8 cellular contexts compared by ENCODE assay signal in the genomic region with DNA sequence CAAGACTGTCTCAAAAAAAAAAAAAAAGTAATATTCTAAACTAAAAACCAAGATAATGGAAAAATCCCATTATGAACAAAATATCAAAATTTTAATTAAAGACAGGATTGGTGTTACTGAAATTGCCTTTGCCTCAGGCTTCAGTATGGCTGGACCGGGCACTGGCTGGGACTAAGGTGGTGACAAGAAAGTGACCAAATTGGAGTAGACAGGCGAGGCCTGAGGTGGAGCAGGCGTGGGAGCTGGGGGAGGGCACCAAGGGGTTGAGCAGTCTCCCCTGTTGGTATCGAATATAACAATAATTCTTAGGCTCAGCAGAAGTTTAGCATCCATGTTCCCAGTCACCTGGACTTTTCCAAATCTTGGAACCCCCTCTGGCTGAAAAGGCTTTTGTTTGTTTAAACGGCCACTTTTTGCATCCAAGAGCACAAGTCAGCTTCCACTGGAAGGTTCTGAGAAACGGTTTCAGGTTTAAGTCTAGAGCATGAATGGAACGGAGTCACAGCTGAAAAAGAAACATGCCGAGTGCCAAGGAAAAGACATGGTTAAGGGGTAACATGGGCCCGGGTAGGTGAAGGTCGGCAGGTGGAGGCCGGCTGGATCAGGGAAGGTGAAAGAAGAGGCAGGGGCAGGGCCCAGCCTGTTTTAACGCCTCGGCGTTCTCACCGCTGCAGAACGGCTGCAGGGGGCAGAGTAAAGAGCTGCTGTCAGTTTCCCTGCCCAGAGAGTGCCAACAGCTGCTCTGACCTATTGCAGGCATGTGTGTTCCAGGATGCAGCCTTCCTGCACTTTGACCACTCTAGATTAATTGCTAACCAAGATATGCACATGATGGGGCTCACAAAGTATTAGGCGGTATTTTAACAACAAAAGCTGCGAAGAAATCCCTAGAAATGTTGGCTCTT. TPM values are rescaled to one million over a fixed set of nuclear protein-coding genes. Genes with fewer than 3 reads are reported as not detected.
DNase-seq lines count a peak whose midpoint lies in the region; ATAC-seq and TF ChIP-seq lines count a peak whose summit lies in the region.

No MANE protein-coding gene starts in this region.

- H3K36me3 ChIP-seq in esophagus (ENCODE audit: control insufficient read depth in 2 of 2, insufficient read depth in 2 of 2, low read length in 1 of 2) (no peaks in the 10 kb centered on the region), muscle layer of duodenum (ENCODE audit: control insufficient read depth in 1 of 2, insufficient read depth in 2 of 2, low read length in 2 of 2) (no peaks in the 10 kb centered on the region), subcutaneous abdominal adipose tissue (ENCODE audit: control insufficient read depth in 5 of 5, insufficient read depth in 5 of 5, low read length in 5 of 5) (no peaks in the 10 kb centered on the region)

- H3K4me1 ChIP-seq in esophagus (ENCODE audit: control insufficient read depth in 2 of 2, insufficient read depth in 2 of 2, low read length in 1 of 2) (no peaks in the 10 kb centered on the region), muscle layer of duodenum (ENCODE audit: control insufficient read depth in 1 of 2, insufficient read depth in 2 of 2, low read length in 2 of 2) (peaks cover 0 to 10% of the 10 kb centered on the region in 2 donors), subcutaneous abdominal adipose tissue (ENCODE audit: control insufficient read depth in 5 of 5, insufficient read depth in 5 of 5, low read length in 5 of 5) (peaks cover 0 to 17% (median 15%) of the 10 kb centered on the region in 5 donors)

- POLR2A ChIA-PET in AG04450 (lab: Yijun Ruan, JAX): interaction anchor here (0.6 kb wide), 1 partner anchor 159 kb away, joined by 10 read pairs; no protein-coding TSS in a partner anchor

- 22 to 26% methylated on average over 18 of the region's 18 CpGs for WGBS in esophagus, 2 donors

- peaks cover 8% of the 10 kb centered on the region for H3K27me3 ChIP-seq in AG04450 (ENCODE audit: control insufficient read depth, insufficient read depth, low read length)
- no peaks in the 10 kb centered on the region for H3K27me3 ChIP-seq in esophagus (ENCODE audit: control insufficient read depth in 1 of 2, insufficient read depth in 2 of 2, low read length in 2 of 2)
- H3K27me3 ChIP-seq in muscle layer of duodenum (ENCODE audit: low read depth, low read length): no peaks in the 10 kb centered on the region
- peaks cover 0 to 4% (median 0%) of the 10 kb centered on the region in 5 donors for H3K27me3 ChIP-seq in subcutaneous abdominal adipose tissue (ENCODE audit: control insufficient read depth in 5 of 5, insufficient read depth in 4 of 5, low read length in 5 of 5)

- no peak overlapping the region for H3K27ac ChIP-seq in AG04450 (ENCODE audit: low read depth, low read length)
- peak overlapping the region; percentile 67 to 80 for H3K27ac ChIP-seq in esophagus (ENCODE audit: low read depth in 2 of 2, low read length in 1 of 2)
- H3K27ac ChIP-seq in muscle layer of duodenum (ENCODE audit: low read length): peak overlapping the region; percentile 86
- no peak overlapping the region for H3K27ac ChIP-seq in subcutaneous abdominal adipose tissue (ENCODE audit: low read depth, low read length)

- DNase-seq in AG04450 (ENCODE audit: low read depth, low spot score) (no peak), NCI-H345 (lab: John Stamatoyannopoulos, UW) (peak; percentile 64)
- peak in 2 of 3 experiments; percentile 7 for DNase-seq in activated CD8-positive, alpha-beta memory T cell treated with anti-CD3 and anti-CD28 coated beads for 48 hours (ENCODE audit: low read depth in 2 of 3, low spot score in 2 of 3)

- H3K9me3 ChIP-seq in AG04450 (ENCODE audit: control insufficient read depth, insufficient read depth, low read length) (no peaks in the 10 kb centered on the region; the same call in 1 of the 2 replicates), esophagus (ENCODE audit: control insufficient read depth in 2 of 2, insufficient read depth in 1 of 2, low read depth in 1 of 2, low read length in 1 of 2) (no peaks in the 10 kb centered on the region), muscle layer of duodenum (ENCODE audit: control insufficient read depth in 1 of 2, low read length in 2 of 2) (no peaks in the 10 kb centered on the region), subcutaneous abdominal adipose tissue (ENCODE audit: control insufficient read depth in 5 of 5, low read length in 5 of 5) (no peaks in the 10 kb centered on the region)

- ATAC-seq in GM18858 (IDR thresholded peaks at IDR 0.05; ENCODE audit: unreplicated experiment) (peak; percentile 48), HG03060 (IDR thresholded peaks at IDR 0.05; ENCODE audit: low read depth, unreplicated experiment) (peak; percentile 33)

- H3K4me3 ChIP-seq in AG04450 (ENCODE audit: low read depth, low read length) (peak overlapping the region; percentile 69), esophagus (ENCODE audit: low read depth in 1 of 2, low read length in 2 of 2) (peak overlapping the region; percentile 52 to 78), muscle layer of duodenum (ENCODE audit: low read depth in 1 of 2, low read length in 2 of 2) (peak overlapping the region; percentile 82 to 96), subcutaneous abdominal adipose tissue (ENCODE audit: low read depth in 1 of 5, low read length in 5 of 5) (peak overlapping the region; percentile 67 to 88 (median 78))

- CTCF ChIA-PET in AG04450 (lab: Charles Lee): interaction anchor here (0.6 to 1.4 kb wide), 6 partner anchors 10 to 432 kb away, joined by 3 to 7 read pairs (median 4); no protein-coding TSS in a partner anchor

- H3K9ac ChIP-seq in subcutaneous abdominal adipose tissue (ENCODE audit: low read length in 5 of 5): peak overlapping the region in 4 of 5 donors; percentile 51 to 80 (median 58)

- TF ChIP-seq CTCF in AG04450 (IDR thresholded peaks at IDR 0.05; ENCODE audit: low read depth, low read length): peak; percentile 30

RNA-seq across cellular contexts. Expression of gene CLYBL, which starts 0.8 kb away (rescaled TPM):
- polyA plus RNA-seq in AG04450 (2011; rRNA removed) (0.66 and 1.5 TPM in 2 replicates), esophagus (1 to 10 TPM; 4.9 to 8.3 TPM)
- 0.87 TPM in 1 of 2 replicates, not detected in the other for polyA minus RNA-seq in AG04450 (2011; rRNA and poly(A)+ RNA removed)

Comparison
In these comparisons a context has a peak if more than half of its experiments do, and no peak if none do; other contexts are left out.
1. H3K27ac ChIP-seq: peak in esophagus (2 of 2) and muscle layer of duodenum (single experiment); none in AG04450 (single experiment) and subcutaneous abdominal adipose tissue (single experiment).
2. Peak in every context shown above with its lines, with median percentiles within 50 percentile points of each other: H3K4me3 ChIP-seq.